43 cellular contexts compared by ENCODE assay signal in genomic region chr22:29491012-29491411, GRCh38. TPM values are rescaled to one million over a fixed set of nuclear protein-coding genes. Genes with fewer than 3 reads are reported as not detected.
"Had no signal": no experiment of that assay in that cellular context is flagged by ENCODE, and none has a peak within 500 bp of the region (broad histone marks: within the 10 kb centered on the region; RNA-seq: fewer than 3 reads in every experiment).

No MANE protein-coding gene starts in this region.

- H3K9me3 Mint-ChIP-seq: activated naive CD4-positive, alpha-beta T cell treated with anti-CD3 and anti-CD28 coated beads, Interleukin-2, amount 50 U/mL, for 24 hours; activated T-cell treated with anti-CD3 and anti-CD28 coated beads, Interleukin-2, amount 50 U/mL, for 24 hours; activated T-cell treated with anti-CD3 and anti-CD28 coated beads, Interleukin-2, amount 50 U/mL, for 4 hours; activated T-helper 17 cell treated with anti-CD3 and anti-CD28 coated beads, Interleukin-2, amount 50 U/mL, for 72 hours had no signal

- H3K4me3 ChIP-seq: adrenal gland, ascending aorta, body of pancreas, breast epithelium, cardiac muscle cell had no signal

- H3K9me3 ChIP-seq: adrenal gland, ascending aorta, body of pancreas, breast epithelium had no signal

- H3K27ac Mint-ChIP-seq: activated naive CD4-positive, alpha-beta T cell treated with anti-CD3 and anti-CD28 coated beads for 36 hours; activated naive CD4-positive, alpha-beta T cell treated with anti-CD3 and anti-CD28 coated beads, Interleukin-2, amount 10 ng/mL, durations not matched to agents 7 days and 5 days; activated naive CD4-positive, alpha-beta T cell treated with anti-CD3 and anti-CD28 coated beads, Interleukin-2, amount 50 U/mL, for 24 hours; activated naive CD8-positive, alpha-beta T cell; activated naive CD8-positive, alpha-beta T cell treated with anti-CD3 and anti-CD28 coated beads for 36 hours; activated naive CD8-positive, alpha-beta T cell treated with anti-CD3 and anti-CD28 coated beads, Interleukin-2, amount 10 ng/mL, durations not matched to agents 7 days and 5 days; activated naive CD8-positive, alpha-beta T cell treated with anti-CD3 and anti-CD28 coated beads, Interleukin-2, amount 50 U/mL, for 24 hours; activated T-cell treated with anti-CD3 and anti-CD28 coated beads, Interleukin-2, amount 50 U/mL, for 24 hours; activated T-cell treated with anti-CD3 and anti-CD28 coated beads, Interleukin-2, amount 50 U/mL, for 72 hours; activated T-helper 1 cell treated with anti-CD3 and anti-CD28 coated beads, Interleukin-12 subunit alpha, Interleukin-12 subunit beta, Interleukin-2, Interleukin-4 antibody, amounts not matched to agents 30 ng/mL and 10 ng/mL and 1 ng/mL, durations not matched to agents 14 hours and 24 hours and 36 hours; activated T-helper 17 cell treated with anti-CD3 and anti-CD28 coated beads, Interleukin-2, amount 50 U/mL, for 72 hours; activated T-helper 2 cell treated with anti-CD3 and anti-CD28 coated beads, Interferon-gamma antibody, Interleukin-2, Interleukin-4, amounts not matched to agents 10 μg/mL and 5 μg/mL and 100 μg/mL, durations not matched to agents 14 hours and 24 hours and 36 hours; brain had no signal

- DNase-seq: activated effector memory CD4-positive, alpha-beta T cell treated with anti-CD3 and anti-CD28 coated beads, Interleukin-2, amount 50 U/mL, for 16 hours; activated effector memory CD4-positive, alpha-beta T cell treated with Interleukin-2 at 50 U/mL for 16 hours; activated gamma-delta T cell; activated gamma-delta T cell treated with Interleukin-2 at 50 U/mL for 16 hours; activated naive CD4-positive, alpha-beta T cell; activated naive CD4-positive, alpha-beta T cell treated with anti-CD3 and anti-CD28 coated beads for 36 hours; activated naive CD4-positive, alpha-beta T cell treated with anti-CD3 and anti-CD28 coated beads, Interleukin-2, amount 10 ng/mL, durations not matched to agents 7 days and 5 days; activated naive CD4-positive, alpha-beta T cell treated with anti-CD3 and anti-CD28 coated beads, Interleukin-2, amount 50 U/mL, for 16 hours; activated naive CD4-positive, alpha-beta T cell treated with Interleukin-2 at 50 U/mL for 16 hours; activated naive CD8-positive, alpha-beta T cell treated with anti-CD3 and anti-CD28 coated beads for 36 hours; activated naive CD8-positive, alpha-beta T cell treated with anti-CD3 and anti-CD28 coated beads, Interleukin-2, amount 10 ng/mL, durations not matched to agents 7 days and 5 days; activated naive CD8-positive, alpha-beta T cell treated with anti-CD3 and anti-CD28 coated beads, Interleukin-2, amount 50 U/mL, for 24 hours; activated T-cell treated with anti-CD3 and anti-CD28 coated beads, Interleukin-2, amount 50 U/mL, for 1 hour; activated T-cell treated with anti-CD3 and anti-CD28 coated beads, Interleukin-2, amount 50 U/mL, for 24 hours; activated T-cell treated with anti-CD3 and anti-CD28 coated beads, Interleukin-2, amount 50 U/mL, for 4 hours; activated T-cell treated with anti-CD3 and anti-CD28 coated beads, Interleukin-2, amount 50 U/mL, for 48 hours; activated T-cell treated with anti-CD3 and anti-CD28 coated beads, Interleukin-2, amount 50 U/mL, for 72 hours; adrenal gland; amniotic stem cell; amygdala; anterior cingulate cortex; aorta; body of pancreas; brain microvascular endothelial cell; caudate nucleus; central memory CD4-positive, alpha-beta T cell; cerebellar nuclear complex had no signal

- ATAC-seq: activated naive CD4-positive, alpha-beta T cell treated with anti-CD3 and anti-CD28 coated beads, Interleukin-2, amount 50 U/mL, for 72 hours; activated naive CD8-positive, alpha-beta T cell treated with anti-CD3 and anti-CD28 coated beads, Interleukin-2, amount 50 U/mL, for 24 hours; activated T-cell treated with anti-CD3 and anti-CD28 coated beads, Interleukin-2, amount 50 U/mL, for 4 hours; activated T-cell treated with anti-CD3 and anti-CD28 coated beads, Interleukin-2, amount 50 U/mL, for 72 hours; activated T-helper 17 cell treated with anti-CD3 and anti-CD28 coated beads, Interleukin-2, amount 50 U/mL, for 72 hours; body of pancreas had no signal

- H3K4me1 ChIP-seq: adrenal gland, ascending aorta, body of pancreas, breast epithelium had no signal

- H3K4me3 Mint-ChIP-seq: activated naive CD4-positive, alpha-beta T cell treated with anti-CD3 and anti-CD28 coated beads for 36 hours; activated naive CD4-positive, alpha-beta T cell treated with anti-CD3 and anti-CD28 coated beads, Interleukin-2, amount 10 ng/mL, durations not matched to agents 7 days and 5 days; activated naive CD4-positive, alpha-beta T cell treated with anti-CD3 and anti-CD28 coated beads, Interleukin-2, amount 50 U/mL, for 24 hours; activated naive CD8-positive, alpha-beta T cell; activated naive CD8-positive, alpha-beta T cell treated with anti-CD3 and anti-CD28 coated beads for 36 hours; activated naive CD8-positive, alpha-beta T cell treated with anti-CD3 and anti-CD28 coated beads, Interleukin-2, amount 10 ng/mL, durations not matched to agents 7 days and 5 days; activated naive CD8-positive, alpha-beta T cell treated with anti-CD3 and anti-CD28 coated beads, Interleukin-2, amount 50 U/mL, for 24 hours; activated T-cell treated with anti-CD3 and anti-CD28 coated beads, Interleukin-2, amount 50 U/mL, for 24 hours; activated T-cell treated with anti-CD3 and anti-CD28 coated beads, Interleukin-2, amount 50 U/mL, for 4 hours; activated T-cell treated with anti-CD3 and anti-CD28 coated beads, Interleukin-2, amount 50 U/mL, for 72 hours; activated T-helper 1 cell treated with anti-CD3 and anti-CD28 coated beads, Interleukin-12 subunit alpha, Interleukin-12 subunit beta, Interleukin-2, Interleukin-4 antibody, amounts not matched to agents 30 ng/mL and 10 ng/mL and 1 ng/mL, durations not matched to agents 14 hours and 24 hours and 36 hours; activated T-helper 17 cell treated with anti-CD3 and anti-CD28 coated beads, Interleukin-2, amount 50 U/mL, for 72 hours; brain; central memory CD8-positive, alpha-beta T cell had no signal

- H3K36me3 ChIP-seq: ascending aorta, brain microvascular endothelial cell, breast epithelium, cardiac muscle cell had no signal

- H3K27me3 Mint-ChIP-seq: activated naive CD4-positive, alpha-beta T cell treated with anti-CD3 and anti-CD28 coated beads, Interleukin-2, amount 50 U/mL, for 24 hours; activated naive CD8-positive, alpha-beta T cell; activated naive CD8-positive, alpha-beta T cell treated with anti-CD3 and anti-CD28 coated beads for 36 hours; activated naive CD8-positive, alpha-beta T cell treated with anti-CD3 and anti-CD28 coated beads, Interleukin-2, amount 10 ng/mL, durations not matched to agents 7 days and 5 days; activated naive CD8-positive, alpha-beta T cell treated with anti-CD3 and anti-CD28 coated beads, Interleukin-2, amount 50 U/mL, for 24 hours; activated T-cell treated with anti-CD3 and anti-CD28 coated beads, Interleukin-2, amount 50 U/mL, for 24 hours; brain; central memory CD8-positive, alpha-beta T cell had no signal

- FAIRE-seq: astrocyte had no signal

- H3K4me1 Mint-ChIP-seq: activated naive CD4-positive, alpha-beta T cell treated with anti-CD3 and anti-CD28 coated beads, Interleukin-2, amount 10 ng/mL, durations not matched to agents 7 days and 5 days; activated naive CD4-positive, alpha-beta T cell treated with anti-CD3 and anti-CD28 coated beads, Interleukin-2, amount 50 U/mL, for 24 hours; activated naive CD8-positive, alpha-beta T cell treated with anti-CD3 and anti-CD28 coated beads for 36 hours; activated naive CD8-positive, alpha-beta T cell treated with anti-CD3 and anti-CD28 coated beads, Interleukin-2, amount 10 ng/mL, durations not matched to agents 7 days and 5 days; activated T-helper 17 cell treated with anti-CD3 and anti-CD28 coated beads, Interleukin-2, amount 50 U/mL, for 72 hours; brain; central memory CD8-positive, alpha-beta T cell had no signal

RNA-seq across cellular contexts. Expression of gene RFPL1, which starts 52.6 kb away (rescaled TPM):
- total RNA-seq: activated naive CD4-positive, alpha-beta T cell treated with anti-CD3 and anti-CD28 coated beads for 36 hours; activated naive CD4-positive, alpha-beta T cell treated with anti-CD3 and anti-CD28 coated beads, Interleukin-2, amount 50 U/mL, for 72 hours; activated naive CD8-positive, alpha-beta T cell treated with anti-CD3 and anti-CD28 coated beads for 36 hours; activated naive CD8-positive, alpha-beta T cell treated with anti-CD3 and anti-CD28 coated beads, Interleukin-2, amount 10 ng/mL, durations not matched to agents 7 days and 5 days; activated T-cell treated with anti-CD3 and anti-CD28 coated beads, Interleukin-2, amount 50 U/mL, for 4 hours; activated T-cell treated with anti-CD3 and anti-CD28 coated beads, Interleukin-2, amount 50 U/mL, for 72 hours; activated T-helper 1 cell treated with anti-CD3 and anti-CD28 coated beads, Interleukin-12 subunit alpha, Interleukin-12 subunit beta, Interleukin-2, Interleukin-4 antibody, amounts not matched to agents 30 ng/mL and 10 ng/mL and 1 ng/mL, durations not matched to agents 14 hours and 24 hours and 36 hours; activated T-helper 17 cell treated with anti-CD3 and anti-CD28 coated beads, Interleukin-2, amount 50 U/mL, for 72 hours; activated T-helper 2 cell treated with anti-CD3 and anti-CD28 coated beads, Interferon-gamma antibody, Interleukin-2, Interleukin-4, amounts not matched to agents 10 μg/mL and 5 μg/mL and 100 μg/mL, durations not matched to agents 14 hours and 24 hours and 36 hours; adrenal gland; aorta; ascending aorta; astrocyte; body of pancreas; breast epithelium; bronchial epithelial cell; cardiac muscle cell; cardiac septum; cerebellum; chondrocyte had no signal
- polyA plus RNA-seq: adrenal gland, aorta, cardiac muscle cell had no signal
